Comparison of ENCODE assay signal across 10 cellular contexts in the genomic region with DNA sequence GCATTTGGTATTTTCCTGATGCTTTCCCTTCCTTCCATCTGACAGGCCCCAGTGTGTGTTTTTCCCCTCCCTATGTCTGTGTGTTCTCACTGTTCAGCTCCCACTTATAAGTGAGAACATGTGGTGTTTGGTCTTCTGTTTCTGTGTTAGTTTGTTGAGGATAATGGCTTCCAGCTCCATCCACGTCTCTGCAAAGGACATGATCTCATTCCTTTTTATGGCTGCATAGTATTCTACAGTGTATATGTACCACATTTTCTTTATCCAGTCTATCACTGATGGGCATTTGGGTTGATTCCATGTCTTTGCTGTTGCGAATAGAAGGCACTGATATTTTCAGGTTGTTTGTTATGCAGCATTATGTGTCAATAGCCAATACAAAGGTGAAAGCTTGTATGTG. TPM values are rescaled to one million over a fixed set of nuclear protein-coding genes. Genes with fewer than 3 reads are reported as not detected.
A peak's percentile ranks its signal among the peaks of the same experiment; 100 is the strongest.
DNase-seq lines count a peak whose midpoint lies in the region; TF ChIP-seq lines count a peak whose summit lies in the region.
"Not testable (repeated sequence)": the region's sequence is repeated elsewhere in the genome, so short reads cannot be mapped to it uniquely, and the experiment has no call there.
"Had no signal": no experiment of that assay in that cellular context is flagged by ENCODE, and none has a peak within 500 bp of the region (broad histone marks: within the 10 kb centered on the region; RNA-seq: fewer than 3 reads in every experiment).

No MANE protein-coding gene starts in this region.

- not testable (repeated sequence) for H3K4me1 ChIP-seq in HEK293 (ENCODE audit: control insufficient read depth, insufficient read depth, low read length); neural progenitor cell

- H3K27me3 ChIP-seq in neural progenitor cell, result not testable (repeated sequence)

- not testable (repeated sequence) for TF ChIP-seq CTCF in HEK293 (tag by site-specific recombination; IDR thresholded peaks at IDR 0.05); neural progenitor cell (IDR thresholded peaks at IDR 0.05)

- H3F3A ChIP-seq in neural progenitor cell (ENCODE audit: low read depth), result not testable (repeated sequence)

- H3K4me3 Mint-ChIP-seq in neural progenitor cell, result peak overlapping the region; percentile 14

- not testable (repeated sequence) for DNase-seq in neural progenitor cell (ENCODE audit: low spot score)

- not testable (repeated sequence) for H2AFZ ChIP-seq in neural progenitor cell (replicated peaks)

- not testable (repeated sequence) for H3K27me3 Mint-ChIP-seq in neural progenitor cell (ENCODE audit: insufficient read depth, low read depth)

- not testable (repeated sequence) for H3K9me3 ChIP-seq in HEK293 (ENCODE audit: control insufficient read depth, insufficient read depth, low read depth, low read length); neural progenitor cell (ENCODE audit: low read depth)

- not testable (repeated sequence) for H3K9me3 Mint-ChIP-seq in neural progenitor cell

- POLR2A ChIA-PET in HEK293 (lab: Yijun Ruan, JAX), result not testable (repeated sequence)

- H3K27ac ChIP-seq in HEK293 (ENCODE audit: extremely low read depth, low read depth, low read length); neural progenitor cell: not testable (repeated sequence)

- not testable (repeated sequence) for H3K27ac Mint-ChIP-seq in neural progenitor cell

- not testable (repeated sequence) for H3K79me2 ChIP-seq in neural progenitor cell (ENCODE audit: low read depth)

- H3K4me1 Mint-ChIP-seq in neural progenitor cell, result not testable (repeated sequence)

- not testable (repeated sequence) for H3K4me3 ChIP-seq in HEK293 (ENCODE audit: low read depth, low read length); neural progenitor cell

- not testable (repeated sequence) for H3K4me2 ChIP-seq in neural progenitor cell

- H4K20me1 ChIP-seq in neural progenitor cell (ENCODE audit: low read depth), result not testable (repeated sequence)

- not testable (repeated sequence) for H3K36me3 Mint-ChIP-seq in neural progenitor cell

- not testable (repeated sequence) for H3K36me3 ChIP-seq in HEK293 (ENCODE audit: control insufficient read depth in 2 of 2, insufficient read depth in 1 of 2, low read length in 2 of 2); neural progenitor cell

- H3K9ac ChIP-seq in neural progenitor cell, result not testable (repeated sequence)

- CTCF ChIA-PET in HEK293 (lab: Yijun Ruan, JAX), result interaction anchor here (0.9 kb wide), 1 partner anchor 88 kb away, joined by 5 read pairs; no protein-coding TSS in a partner anchor

TF ChIP-seq in HEK293, 187 proteins besides CTCF, POLR2A, EP300 and RAD21:
- TF ChIP-seq ZNF146 (tag by site-specific recombination; IDR thresholded peaks at IDR 0.05), result peak; percentile 92

RNA-seq across cellular contexts. Expression of a gene that starts 42.3 kb away (rescaled TPM):
- 9.5 and 22.7 TPM in 2 replicates for total RNA-seq in neural progenitor cell (ENCODE audit: low replicate concordance)
- total RNA-seq: A673; B cell; Calu3; CD4-positive, alpha-beta memory T cell; CD4-positive, alpha-beta T cell; CD4-positive, CD25-positive, alpha-beta regulatory T cell; CD8-positive, alpha-beta memory T cell; CD8-positive, alpha-beta T cell had no signal
